Comparison of ENCODE assay signal across 7 cellular contexts in genomic region chr9:126773004-126773607, GRCh38. TPM values are rescaled to one million over a fixed set of nuclear protein-coding genes. Genes with fewer than 3 reads are reported as not detected.
DNase-seq lines count a peak whose midpoint lies in the region; ATAC-seq and TF ChIP-seq lines count a peak whose summit lies in the region.

No MANE protein-coding gene starts in this region.

- H3K36me3 Mint-ChIP-seq in brain, result no peaks in the 10 kb centered on the region

- H3K27me3 Mint-ChIP-seq in brain, result peaks cover 27% of the 10 kb centered on the region

- ATAC-seq in HG03571 (IDR thresholded peaks at IDR 0.05; ENCODE audit: unreplicated experiment) (no peak), HG02970 (IDR thresholded peaks at IDR 0.05; ENCODE audit: low FRiP score, unreplicated experiment) (no peak)

- intact Hi-C loops in testis (cut with DNase I; ENCODE audit: low total_unique reads), result loop anchor here (5.0 kb wide), 1 partner anchor 1599 kb away; the partner anchor contains the start of gene URM1

- H3K9me3 Mint-ChIP-seq in brain, result peaks cover 2 to 8% (median 7%) of the 10 kb centered on the region in 5 experiments

- TF ChIP-seq CTCF in LNCAP (IDR thresholded peaks at IDR 0.05), result peak; percentile 33; the same call in 1 of the 2 replicates
- TF ChIP-seq CTCF in brain (conservative IDR thresholded peaks at IDR 0.05), result peak; percentile 26 to 31
- peak in 1 of 3 experiments; percentile 21 for TF ChIP-seq CTCF in testis (IDR thresholded peaks at IDR 0.05)

- DNase-seq in GM03348 (ENCODE audit: low spot score) (peak; percentile 67), mesenteric fat pad (ENCODE audit: low spot score) (peak; percentile 28), testis (no peak)

- no peaks in the 10 kb centered on the region for H3K4me1 ChIP-seq in testis

- 62 to 69% methylated on average over 11 to 14 of the region's 14 CpGs for WGBS in testis, 2 donors

- no peaks in the 10 kb centered on the region for H3K9me3 ChIP-seq in testis

- no peaks in the 10 kb centered on the region for H3K36me3 ChIP-seq in testis (ENCODE audit: low read depth, missing control alignments)

- no peak overlapping the region for H3K27ac ChIP-seq in testis

- no peak overlapping the region for H3K4me3 Mint-ChIP-seq in brain

- no peak overlapping the region for H3K4me3 ChIP-seq in testis

- no peaks in the 10 kb centered on the region for H3K27me3 ChIP-seq in testis

- H3K4me1 Mint-ChIP-seq in brain, result peaks cover 1% of the 10 kb centered on the region

- H3K27ac Mint-ChIP-seq in brain, result no peak overlapping the region

- TF ChIP-seq POLR2A in testis (IDR thresholded peaks at IDR 0.05), result no peak

RNA-seq across cellular contexts. Expression of gene ZBTB43, which starts 31.7 kb away (rescaled TPM):
- polyA plus RNA-seq in brain (ENCODE audit: insufficient read depth, low read depth, low replicate concordance) (6.8 TPM), testis (ENCODE audit: insufficient read depth, low read depth, low replicate concordance) (32.7 TPM)
- total RNA-seq in mesenteric fat pad (20.9 TPM), testis (10 to 100 TPM; 40.3 to 40.6 TPM)
